ENCODE assay signal across 8 cellular contexts in genomic region chr15:82044373-82045178, GRCh38. TPM values are rescaled to one million over a fixed set of nuclear protein-coding genes. Genes with fewer than 3 reads are reported as not detected.
A peak's percentile ranks its signal among the peaks of the same experiment; 100 is the strongest.
DNase-seq lines count a peak whose midpoint lies in the region; ATAC-seq, FAIRE-seq and TF ChIP-seq lines count a peak whose summit lies in the region.

No MANE protein-coding gene starts in this region.

- ATAC-seq in GM19455 (IDR thresholded peaks at IDR 0.05; ENCODE audit: unreplicated experiment): no peak

- peak overlapping the region; percentile 99 for H3K27ac Mint-ChIP-seq in neural crest cell (ENCODE audit: unreplicated experiment)

- H3K4me1 Mint-ChIP-seq in neural crest cell: peaks cover 42% of the 10 kb centered on the region

- peaks cover 10% of the 10 kb centered on the region for H3K27me3 Mint-ChIP-seq in neural crest cell (ENCODE audit: low read depth)

- TF ChIP-seq CTCF in foreskin fibroblast (IDR thresholded peaks at IDR 0.05; ENCODE audit: low read depth, low read length) (no peak), neural crest cell (conservative IDR thresholded peaks at IDR 0.05) (no peak)

- H3K4me3 ChIP-seq in foreskin fibroblast (ENCODE audit: low read depth in 1 of 2, low read length in 2 of 2): peak overlapping the region; percentile 83 to 87

- FAIRE-seq in RCC 7860 (lab: Jason Lieb, UNC): no peak

- H3K9me3 Mint-ChIP-seq in neural crest cell: no peaks in the 10 kb centered on the region

- peaks cover 16% of the 10 kb centered on the region for H3K36me3 Mint-ChIP-seq in neural crest cell (ENCODE audit: low read depth)

- DNase-seq in NCI-H2029 (lab: John Stamatoyannopoulos, UW) (peak; percentile 47), NCI-H2029 treated with DMSO at 0.1 percent for 48 hours (lab: John Stamatoyannopoulos, UW) (no peak), NCI-H526 treated with DMSO at 0.1 percent for 48 hours (lab: John Stamatoyannopoulos, UW) (peak; percentile 44), foreskin fibroblast (peak; percentile 39 to 72), neural crest cell (ENCODE audit: low read depth, low spot score) (peak; percentile 57), RCC 7860 (ENCODE audit: low spot score) (no peak)
- peak; percentile 15 for DNase-seq in activated effector memory CD4-positive, alpha-beta T cell treated with Interleukin-2 at 50 U/mL for 16 hours

- peak overlapping the region; percentile 100 for H3K4me3 Mint-ChIP-seq in neural crest cell

RNA-seq across cellular contexts. Expression of gene MEX3B, which starts 1.2 kb away (rescaled TPM):
- total RNA-seq in neural crest cell: 49.5 and 51.7 TPM in 2 replicates

Comparison
In these comparisons a context has a peak if more than half of its experiments do, and no peak if none do; other contexts are left out.
1. DNase-seq: peak in NCI-H2029 (single experiment), NCI-H526 treated with DMSO at 0.1 percent for 48 hours (single experiment), activated effector memory CD4-positive, alpha-beta T cell treated with Interleukin-2 at 50 U/mL for 16 hours (single experiment), foreskin fibroblast (2 of 2) and neural crest cell (single experiment); none in NCI-H2029 treated with DMSO at 0.1 percent for 48 hours (single experiment) and RCC 7860 (single experiment).